17 cellular contexts compared by ENCODE assay signal in genomic region chr11:92546089-92546488, GRCh38.
"Had no signal": no experiment of that assay in that cellular context is flagged by ENCODE, and none has a peak within 500 bp of the region (broad histone marks: within the 10 kb centered on the region; RNA-seq: fewer than 3 reads in every experiment).

No MANE protein-coding gene starts in this region.

- DNase-seq: colonic mucosa; dermis blood vessel endothelial cell; erythroblast; foreskin keratinocyte; head of caudate nucleus; left colon; left ventricle myocardium superior; mesenchymal stem cell; midbrain; posterior cingulate gyrus; stimulated activated CD4-positive, alpha-beta T cell treated with anti-CD3 and anti-CD28 coated beads, Interleukin-2, amount 100 ng/mL, for 24 hours; stimulated activated naive CD4-positive, alpha-beta T cell treated with Interleukin-2 at 50 U/mL for 16 hours; trophoblast cell had no signal

- H3K4me1 ChIP-seq: colonic mucosa, foreskin keratinocyte had no signal

- H3K27me3 ChIP-seq: colonic mucosa had no signal

- ATAC-seq: foreskin keratinocyte; left colon; left ventricle myocardium superior; natural killer cell treated with Interleukin-12 subunit alpha and Interleukin-12 subunit beta and Interleukin-15 and Interleukin-18, amount 100 ng/mL, for 72 hours; sciatic nerve had no signal

- H3K4me3 Mint-ChIP-seq: natural killer cell treated with Interleukin-12 subunit alpha and Interleukin-12 subunit beta and Interleukin-15 and Interleukin-18, amount 100 ng/mL, for 72 hours had no signal

- H3K36me3 ChIP-seq: colonic mucosa had no signal

- H3K27ac ChIP-seq: colonic mucosa, foreskin keratinocyte, skin epidermis had no signal

- H3K27ac Mint-ChIP-seq: natural killer cell treated with Interleukin-12 subunit alpha and Interleukin-12 subunit beta and Interleukin-15 and Interleukin-18, amount 100 ng/mL, for 72 hours had no signal

- H3K9me3 ChIP-seq: colonic mucosa had no signal

- H3K36me3 Mint-ChIP-seq: natural killer cell treated with Interleukin-12 subunit alpha and Interleukin-12 subunit beta and Interleukin-15 and Interleukin-18, amount 100 ng/mL, for 72 hours had no signal

- H3K27me3 Mint-ChIP-seq: natural killer cell treated with Interleukin-12 subunit alpha and Interleukin-12 subunit beta and Interleukin-15 and Interleukin-18, amount 100 ng/mL, for 72 hours had no signal

- H3K4me3 ChIP-seq: colonic mucosa, lung, skin epidermis had no signal
